Comparison of ENCODE assay signal across 18 cellular contexts in genomic region chr10:101145750-101146391, GRCh38. TPM values are rescaled to one million over a fixed set of nuclear protein-coding genes. Genes with fewer than 3 reads are reported as not detected.
"Had no signal": no experiment of that assay in that cellular context is flagged by ENCODE, and none has a peak within 500 bp of the region (broad histone marks: within the 10 kb centered on the region; RNA-seq: fewer than 3 reads in every experiment).

No MANE protein-coding gene starts in this region.

- H3K36me3 Mint-ChIP-seq: activated naive CD4-positive, alpha-beta T cell treated with anti-CD3 and anti-CD28 coated beads, Interleukin-2, amount 50 U/mL, for 24 hours; brain; natural killer cell had no signal

- H3K4me3 ChIP-seq: lung had no signal

- H3K4me3 Mint-ChIP-seq: activated B cell treated with CpG ODN at 0.5 μM for 24 hours; activated naive CD4-positive, alpha-beta T cell treated with anti-CD3 and anti-CD28 coated beads, Interleukin-2, amount 50 U/mL, for 24 hours; brain; central memory CD8-positive, alpha-beta T cell; dendritic cell treated with granulocyte-macrophage colony-stimulating factor and Interleukin-4, amounts not matched to agents 40 ng/mL and 50 ng/mL, for 4 days; natural killer cell had no signal

- H3K4me1 Mint-ChIP-seq: brain; central memory CD8-positive, alpha-beta T cell had no signal

- H3K27ac Mint-ChIP-seq: activated B cell treated with CpG ODN at 0.5 μM for 24 hours; activated naive CD4-positive, alpha-beta T cell treated with anti-CD3 and anti-CD28 coated beads, Interleukin-2, amount 50 U/mL, for 24 hours; brain; dendritic cell treated with granulocyte-macrophage colony-stimulating factor and Interleukin-4, amounts not matched to agents 40 ng/mL and 50 ng/mL, for 4 days; natural killer cell had no signal

- H3K9me3 Mint-ChIP-seq: activated naive CD4-positive, alpha-beta T cell treated with anti-CD3 and anti-CD28 coated beads, Interleukin-2, amount 50 U/mL, for 24 hours; central memory CD8-positive, alpha-beta T cell; dendritic cell treated with granulocyte-macrophage colony-stimulating factor and Interleukin-4, amounts not matched to agents 40 ng/mL and 50 ng/mL, for 4 days; natural killer cell had no signal

- DNase-seq: activated B cell treated with CpG ODN at 0.5 μM for 24 hours; activated effector memory CD4-positive, alpha-beta T cell treated with Interleukin-2 at 50 U/mL for 16 hours; activated T-cell treated with anti-CD3 and anti-CD28 coated beads, Interleukin-2, amount 50 U/mL, for 1 hour; amygdala; erythroblast; hippocampal formation; natural killer cell; stimulated activated CD4-positive, alpha-beta T cell treated with anti-CD3 and anti-CD28 coated beads, Interleukin-4, amount 100 ng/mL, for 4 hours; T-helper 1 cell had no signal

RNA-seq across cellular contexts. Expression of gene TLX1, which starts 14.8 kb away (rescaled TPM):
- total RNA-seq: activated B cell treated with CpG ODN at 0.5 μM for 24 hours, glomerular endothelial cell, lung, mucosa of gallbladder, natural killer cell, omental fat pad, skeletal muscle tissue had no signal
